28 cellular contexts compared by ENCODE assay signal in genomic region chr13:23628765-23629565, GRCh38. TPM values are rescaled to one million over a fixed set of nuclear protein-coding genes. Genes with fewer than 3 reads are reported as not detected.
A peak's percentile ranks its signal among the peaks of the same experiment; 100 is the strongest.
DNase-seq lines count a peak whose midpoint lies in the region; ATAC-seq and TF ChIP-seq lines count a peak whose summit lies in the region.
"Had no signal": no experiment of that assay in that cellular context is flagged by ENCODE, and none has a peak within 500 bp of the region (broad histone marks: within the 10 kb centered on the region; RNA-seq: fewer than 3 reads in every experiment).

No MANE protein-coding gene starts in this region.

- H3K4me1 Mint-ChIP-seq in activated T-helper 1 cell treated with anti-CD3 and anti-CD28 coated beads, Interleukin-12 subunit alpha, Interleukin-12 subunit beta, Interleukin-2, Interleukin-4 antibody, amounts not matched to agents 30 ng/mL and 10 ng/mL and 1 ng/mL, durations not matched to agents 14 hours and 24 hours and 36 hours (ENCODE audit: low read depth): no peaks in the 10 kb centered on the region
- H3K4me1 Mint-ChIP-seq: naive B cell; stimulated activated naive CD8-positive, alpha-beta T cell treated with anti-CD3 and anti-CD28 coated beads, Interleukin-15, amount 100 ng/mL, for 72 hours had no signal

- ATAC-seq in Right ventricle myocardium inferior (peak; percentile 67), left cardiac atrium (peak; percentile 79 to 86), omental fat pad (ENCODE audit: low FRiP score) (peak; percentile 41), HG02588 (IDR thresholded peaks at IDR 0.05; ENCODE audit: unreplicated experiment) (no peak)
- ATAC-seq: activated CD4-positive, CD25-positive, alpha-beta regulatory T cell treated with anti-CD3 and anti-CD28 coated beads, Interleukin-2, amount 50 U/mL, for 24 hours; activated CD8-positive, alpha-beta T cell treated with anti-CD3 and anti-CD28 coated beads for 36 hours; esophagus mucosa; Panc1; stimulated activated naive CD8-positive, alpha-beta T cell treated with anti-CD3 and anti-CD28 coated beads, Interleukin-15, amount 100 ng/mL, for 72 hours had no signal

- intact Hi-C loops in Right ventricle myocardium inferior (cut with DNase I) (no loop called here), cardiac septum (cut with DNase I) (no loop called here), left cardiac atrium (cut with DNase I) (no loop called here)
- intact Hi-C loops in activated T-helper 1 cell treated with anti-CD3 and anti-CD28 coated beads, Interleukin-12 subunit alpha, Interleukin-12 subunit beta, Interleukin-2, Interleukin-4 antibody, amounts not matched to agents 30 ng/mL and 10 ng/mL and 1 ng/mL, durations not matched to agents 14 hours and 24 hours and 36 hours (cut with micrococcal nuclease): no loop called here

- no peak overlapping the region for H3K4me3 Mint-ChIP-seq in activated T-helper 1 cell treated with anti-CD3 and anti-CD28 coated beads, Interleukin-12 subunit alpha, Interleukin-12 subunit beta, Interleukin-2, Interleukin-4 antibody, amounts not matched to agents 30 ng/mL and 10 ng/mL and 1 ng/mL, durations not matched to agents 14 hours and 24 hours and 36 hours
- H3K4me3 Mint-ChIP-seq: activated CD8-positive, alpha-beta T cell treated with anti-CD3 and anti-CD28 coated beads for 36 hours; naive B cell; stimulated activated naive CD8-positive, alpha-beta T cell treated with anti-CD3 and anti-CD28 coated beads, Interleukin-15, amount 100 ng/mL, for 72 hours had no signal

- no peaks in the 10 kb centered on the region for H3K9me3 Mint-ChIP-seq in activated T-helper 1 cell treated with anti-CD3 and anti-CD28 coated beads, Interleukin-12 subunit alpha, Interleukin-12 subunit beta, Interleukin-2, Interleukin-4 antibody, amounts not matched to agents 30 ng/mL and 10 ng/mL and 1 ng/mL, durations not matched to agents 14 hours and 24 hours and 36 hours
- H3K9me3 Mint-ChIP-seq: activated CD8-positive, alpha-beta T cell treated with anti-CD3 and anti-CD28 coated beads for 36 hours; stimulated activated naive CD8-positive, alpha-beta T cell treated with anti-CD3 and anti-CD28 coated beads, Interleukin-15, amount 100 ng/mL, for 72 hours; type B pancreatic cell had no signal

- DNase-seq in Right ventricle myocardium inferior (ENCODE audit: missing footprints): peak; percentile 64
- no peak for DNase-seq in cardiac septum (ENCODE audit: low spot score)
- DNase-seq in left cardiac atrium: no peak
- no peak for DNase-seq in omental fat pad (ENCODE audit: low spot score)
- no peak for DNase-seq in NCI-H226
- DNase-seq in Ammon's horn (ENCODE audit: low spot score): no peak
- no peak for DNase-seq in activated T-helper 1 cell treated with anti-CD3 and anti-CD28 coated beads, Interleukin-12 subunit alpha, Interleukin-12 subunit beta, Interleukin-2, Interleukin-4 antibody, amounts not matched to agents 30 ng/mL and 10 ng/mL and 1 ng/mL, durations not matched to agents 14 hours and 24 hours and 36 hours (ENCODE audit: low spot score)
- DNase-seq: 8988T; activated CD8-positive, alpha-beta T cell treated with anti-CD3 and anti-CD28 coated beads for 36 hours; activated effector memory CD4-positive, alpha-beta T cell treated with anti-CD3 and anti-CD28 coated beads, Interleukin-2, amount 50 U/mL, for 16 hours; AML-193; brain microvascular endothelial cell; effector memory CD4-positive, alpha-beta T cell; HCEC 1CT; naive B cell; NCI-H2081 treated with DMSO at 0.1 percent for 48 hours; NCI-H510A treated with DMSO at 0.1 percent for 48 hours; NK-92 treated with Interleukin-12 subunit alpha and Interleukin-12 subunit beta, amount 100 ng/mL, for 24 hours; occipital lobe; retina; stimulated activated naive CD8-positive, alpha-beta T cell treated with anti-CD3 and anti-CD28 coated beads, Interleukin-15, amount 100 ng/mL, for 72 hours had no signal

- H3K27me3 Mint-ChIP-seq in activated T-helper 1 cell treated with anti-CD3 and anti-CD28 coated beads, Interleukin-12 subunit alpha, Interleukin-12 subunit beta, Interleukin-2, Interleukin-4 antibody, amounts not matched to agents 30 ng/mL and 10 ng/mL and 1 ng/mL, durations not matched to agents 14 hours and 24 hours and 36 hours (ENCODE audit: insufficient read depth): peaks cover 4% of the 10 kb centered on the region
- H3K27me3 Mint-ChIP-seq: type B pancreatic cell had no signal

- no peak overlapping the region for H3K27ac Mint-ChIP-seq in activated T-helper 1 cell treated with anti-CD3 and anti-CD28 coated beads, Interleukin-12 subunit alpha, Interleukin-12 subunit beta, Interleukin-2, Interleukin-4 antibody, amounts not matched to agents 30 ng/mL and 10 ng/mL and 1 ng/mL, durations not matched to agents 14 hours and 24 hours and 36 hours
- H3K27ac Mint-ChIP-seq: activated CD8-positive, alpha-beta T cell treated with anti-CD3 and anti-CD28 coated beads for 36 hours had no signal

- H3K36me3 Mint-ChIP-seq in activated T-helper 1 cell treated with anti-CD3 and anti-CD28 coated beads, Interleukin-12 subunit alpha, Interleukin-12 subunit beta, Interleukin-2, Interleukin-4 antibody, amounts not matched to agents 30 ng/mL and 10 ng/mL and 1 ng/mL, durations not matched to agents 14 hours and 24 hours and 36 hours (ENCODE audit: low read depth): no peaks in the 10 kb centered on the region
- H3K36me3 Mint-ChIP-seq: naive B cell had no signal

- no peak for TF ChIP-seq CTCF in omental fat pad (IDR thresholded peaks at IDR 0.05)

RNA-seq across cellular contexts. Expression of gene TNFRSF19, which starts 58.8 kb away (rescaled TPM):
- total RNA-seq in Right ventricle myocardium inferior (36.5 TPM), cardiac septum (20.0 TPM), left cardiac atrium (10 to 100 TPM; 35.6 to 45.7 TPM), omental fat pad (1 to 10 TPM; 1.3 to 6.5 (median 2.8) TPM)
- not detected in 2 replicates for total RNA-seq in activated T-helper 1 cell treated with anti-CD3 and anti-CD28 coated beads, Interleukin-12 subunit alpha, Interleukin-12 subunit beta, Interleukin-2, Interleukin-4 antibody, amounts not matched to agents 30 ng/mL and 10 ng/mL and 1 ng/mL, durations not matched to agents 14 hours and 24 hours and 36 hours
- total RNA-seq: activated CD8-positive, alpha-beta T cell treated with anti-CD3 and anti-CD28 coated beads for 36 hours; G401; MCF 10A had no signal
